In genomic region chr6:101422811-101423210, GRCh38 we compare ENCODE assay signal across 35 cellular contexts. TPM values are rescaled to one million over a fixed set of nuclear protein-coding genes. Genes with fewer than 3 reads are reported as not detected.
"Had no signal": no experiment of that assay in that cellular context is flagged by ENCODE, and none has a peak within 500 bp of the region (broad histone marks: within the 10 kb centered on the region; RNA-seq: fewer than 3 reads in every experiment).

No MANE protein-coding gene starts in this region.

- H3K4me3 Mint-ChIP-seq: activated B cell treated with CpG ODN at 0.5 μM for 24 hours; activated CD4-positive, alpha-beta memory T cell treated with anti-CD3 and anti-CD28 coated beads for 36 hours; activated naive CD4-positive, alpha-beta T cell treated with anti-CD3 and anti-CD28 coated beads, Interleukin-2, amount 10 ng/mL, durations not matched to agents 7 days and 5 days; activated naive CD8-positive, alpha-beta T cell; activated naive CD8-positive, alpha-beta T cell treated with anti-CD3 and anti-CD28 coated beads, Interleukin-2, amount 50 U/mL, for 24 hours; activated T-cell treated with anti-CD3 and anti-CD28 coated beads, Interleukin-2, amount 50 U/mL, for 4 hours; activated T-helper 1 cell treated with anti-CD3 and anti-CD28 coated beads, Interleukin-12 subunit alpha, Interleukin-12 subunit beta, Interleukin-2, Interleukin-4 antibody, amounts not matched to agents 30 ng/mL and 10 ng/mL and 1 ng/mL, durations not matched to agents 14 hours and 24 hours and 36 hours; brain had no signal

- H3K27me3 Mint-ChIP-seq: activated B cell treated with CpG ODN at 0.5 μM for 24 hours; activated CD4-positive, alpha-beta memory T cell treated with anti-CD3 and anti-CD28 coated beads for 36 hours; activated naive CD4-positive, alpha-beta T cell treated with anti-CD3 and anti-CD28 coated beads, Interleukin-2, amount 10 ng/mL, durations not matched to agents 7 days and 5 days; activated naive CD8-positive, alpha-beta T cell; activated naive CD8-positive, alpha-beta T cell treated with anti-CD3 and anti-CD28 coated beads, Interleukin-2, amount 50 U/mL, for 24 hours; brain had no signal

- H3K27ac Mint-ChIP-seq: activated B cell treated with CpG ODN at 0.5 μM for 24 hours; activated CD4-positive, alpha-beta memory T cell treated with anti-CD3 and anti-CD28 coated beads for 36 hours; activated naive CD4-positive, alpha-beta T cell treated with anti-CD3 and anti-CD28 coated beads, Interleukin-2, amount 10 ng/mL, durations not matched to agents 7 days and 5 days; activated naive CD8-positive, alpha-beta T cell; activated naive CD8-positive, alpha-beta T cell treated with anti-CD3 and anti-CD28 coated beads, Interleukin-2, amount 50 U/mL, for 24 hours; activated T-helper 1 cell treated with anti-CD3 and anti-CD28 coated beads, Interleukin-12 subunit alpha, Interleukin-12 subunit beta, Interleukin-2, Interleukin-4 antibody, amounts not matched to agents 30 ng/mL and 10 ng/mL and 1 ng/mL, durations not matched to agents 14 hours and 24 hours and 36 hours had no signal

- H3K27ac ChIP-seq: Peyer's patch, RWPE1, VCaP had no signal

- H3K36me3 ChIP-seq: Peyer's patch had no signal

- H3K27me3 ChIP-seq: Peyer's patch had no signal

- H3K4me3 ChIP-seq: Peyer's patch had no signal

- H3K9me3 ChIP-seq: Peyer's patch had no signal

- H3K9me3 Mint-ChIP-seq: activated B cell treated with CpG ODN at 0.5 μM for 24 hours; activated T-cell treated with anti-CD3 and anti-CD28 coated beads, Interleukin-2, amount 50 U/mL, for 4 hours; activated T-helper 1 cell treated with anti-CD3 and anti-CD28 coated beads, Interleukin-12 subunit alpha, Interleukin-12 subunit beta, Interleukin-2, Interleukin-4 antibody, amounts not matched to agents 30 ng/mL and 10 ng/mL and 1 ng/mL, durations not matched to agents 14 hours and 24 hours and 36 hours had no signal

- ATAC-seq: activated naive CD8-positive, alpha-beta T cell treated with anti-CD3 and anti-CD28 coated beads, Interleukin-2, amount 50 U/mL, for 24 hours; activated T-cell treated with anti-CD3 and anti-CD28 coated beads, Interleukin-2, amount 50 U/mL, for 4 hours; PC-3; Right ventricle myocardium inferior had no signal

- DNase-seq: activated B cell treated with CpG ODN at 0.5 μM for 24 hours; activated CD4-positive, alpha-beta memory T cell treated with anti-CD3 and anti-CD28 coated beads for 36 hours; activated CD4-positive, alpha-beta T cell treated with anti-CD3 and anti-CD28 coated beads for 4 hours; activated CD4-positive, alpha-beta T cell treated with anti-CD3 and anti-CD28 coated beads, Interleukin-2, amount 50 U/mL, for 1 hour; activated CD4-positive, CD25-positive, alpha-beta regulatory T cell treated with anti-CD3 and anti-CD28 coated beads, Interleukin-2, amount 50 U/mL, for 72 hours; activated CD8-positive, alpha-beta memory T cell treated with anti-CD3 and anti-CD28 coated beads, Interleukin-2, amount 50 U/mL, for 4 hours; activated effector memory CD4-positive, alpha-beta T cell treated with Interleukin-2 at 50 U/mL for 16 hours; activated naive CD4-positive, alpha-beta T cell treated with anti-CD3 and anti-CD28 coated beads, Interleukin-2, amount 10 ng/mL, durations not matched to agents 7 days and 5 days; activated naive CD8-positive, alpha-beta T cell treated with anti-CD3 and anti-CD28 coated beads, Interleukin-2, amount 50 U/mL, for 24 hours; activated T-cell treated with anti-CD3 and anti-CD28 coated beads for 4 hours; activated T-cell treated with anti-CD3 and anti-CD28 coated beads, Interleukin-2, amount 50 U/mL, for 4 hours; anterior cingulate cortex; caudate nucleus; Karpas-422; KBM-7; NCI-H1105; NCI-H1417 treated with DMSO at 0.1 percent for 48 hours; NCI-H1930; NCI-H2081 treated with DMSO at 0.1 percent for 48 hours; NCI-H226; NCI-H446 treated with DMSO at 0.1 percent for 48 hours; NCI-H524; PC-3; Peyer's patch; SIG-M5; SW 1271; T-helper 1 cell; T-helper 2 cell; T-helper 9 cell had no signal

- H3K4me1 ChIP-seq: Peyer's patch had no signal

- H3K4me1 Mint-ChIP-seq: activated B cell treated with CpG ODN at 0.5 μM for 24 hours; activated naive CD4-positive, alpha-beta T cell treated with anti-CD3 and anti-CD28 coated beads, Interleukin-2, amount 10 ng/mL, durations not matched to agents 7 days and 5 days; activated naive CD8-positive, alpha-beta T cell treated with anti-CD3 and anti-CD28 coated beads, Interleukin-2, amount 50 U/mL, for 24 hours had no signal

- H3K36me3 Mint-ChIP-seq: activated CD4-positive, alpha-beta memory T cell treated with anti-CD3 and anti-CD28 coated beads for 36 hours; activated naive CD4-positive, alpha-beta T cell treated with anti-CD3 and anti-CD28 coated beads, Interleukin-2, amount 10 ng/mL, durations not matched to agents 7 days and 5 days; activated naive CD8-positive, alpha-beta T cell had no signal

RNA-seq across cellular contexts. Expression of gene GRIK2, which starts 29.3 kb away (rescaled TPM):
- total RNA-seq: activated CD4-positive, alpha-beta memory T cell treated with anti-CD3 and anti-CD28 coated beads for 36 hours; activated T-cell treated with anti-CD3 and anti-CD28 coated beads, Interleukin-2, amount 50 U/mL, for 4 hours; activated T-helper 1 cell treated with anti-CD3 and anti-CD28 coated beads, Interleukin-12 subunit alpha, Interleukin-12 subunit beta, Interleukin-2, Interleukin-4 antibody, amounts not matched to agents 30 ng/mL and 10 ng/mL and 1 ng/mL, durations not matched to agents 14 hours and 24 hours and 36 hours had no signal
